11 cellular contexts compared by ENCODE assay signal in genomic region chr5:133321833-133322420, GRCh38.
DNase-seq lines count a peak whose midpoint lies in the region; ATAC-seq, FAIRE-seq and TF ChIP-seq lines count a peak whose summit lies in the region.
"Had no signal": no experiment of that assay in that cellular context is flagged by ENCODE, and none has a peak within 500 bp of the region (broad histone marks: within the 10 kb centered on the region; RNA-seq: fewer than 3 reads in every experiment).

No MANE protein-coding gene starts in this region.

- RAD21 ChIA-PET in GM12878 (lab: Charles Lee; ENCODE audit: unreplicated experiment) = interaction anchor here (1.0 to 1.1 kb wide), 2 partner anchors 80 to 81 kb away, joined by 4 to 5 read pairs; no protein-coding TSS in a partner anchor

- peak overlapping the region in 1 of 2 donors; percentile 54 for H3K4me3 Mint-ChIP-seq in stimulated activated naive B cell treated with anti-CD40 and anti-IgM and Interleukin-4, amounts not matched to agents 10 μg/mL and 1 μg/mL and 100 μg/mL, for 72 hours

- H3K36me3 Mint-ChIP-seq in stimulated activated naive B cell treated with anti-CD40 and anti-IgM and Interleukin-4, amounts not matched to agents 10 μg/mL and 1 μg/mL and 100 μg/mL, for 72 hours = peaks cover 2 to 5% of the 10 kb centered on the region in 2 donors

- no peak overlapping the region; the same call in 1 of the 2 replicates for H3K9ac ChIP-seq in GM12878 (ENCODE audit: control insufficient read depth, insufficient read depth, low read length)

- peaks cover 0 to 2% of the 10 kb centered on the region in 2 donors for H3K9me3 Mint-ChIP-seq in stimulated activated naive B cell treated with anti-CD40 and anti-IgM and Interleukin-4, amounts not matched to agents 10 μg/mL and 1 μg/mL and 100 μg/mL, for 72 hours

- SMC1A ChIA-PET in GM12878 (lab: Charles Lee; ENCODE audit: uncharacterized antibody, unreplicated experiment) = interaction anchor here (1.5 to 2.4 kb wide), 3 partner anchors 9 to 211 kb away, joined by 3 to 10 read pairs (median 4); no protein-coding TSS in a partner anchor

- peaks cover 43 to 49% of the 10 kb centered on the region in 2 donors for H3K4me1 Mint-ChIP-seq in stimulated activated naive B cell treated with anti-CD40 and anti-IgM and Interleukin-4, amounts not matched to agents 10 μg/mL and 1 μg/mL and 100 μg/mL, for 72 hours

- ATAC-seq in HG02870 (IDR thresholded peaks at IDR 0.05; ENCODE audit: unreplicated experiment) (peak; percentile 59), GM12878 (peak; percentile 86)
- peak; percentile 86 to 87 for ATAC-seq in stimulated activated naive B cell treated with anti-CD40 and anti-IgM and Interleukin-4, amounts not matched to agents 10 μg/mL and 1 μg/mL and 100 μg/mL, for 72 hours (replicated peaks)

- H3K27ac Mint-ChIP-seq in stimulated activated naive B cell treated with anti-CD40 and anti-IgM and Interleukin-4, amounts not matched to agents 10 μg/mL and 1 μg/mL and 100 μg/mL, for 72 hours = peak overlapping the region; percentile 91

- H3K4me2 ChIP-seq in GM12878 (ENCODE audit: control insufficient read depth, insufficient read depth) = peak overlapping the region; percentile 61

- 3% methylated on average over 6 of the region's 6 CpGs for WGBS in GM12878 (ENCODE audit: insufficient coverage, insufficient replicate concordance, low lambda C conversion rate, missing lambda C conversion rate)

- peak overlapping the region; percentile 14; the same call in 1 of the 2 replicates for H2AFZ ChIP-seq in GM12878 (ENCODE audit: control insufficient read depth, low read depth, low read length)

- no TSS peak for BruUV-seq in GM12878 (replicated peaks; lab: Mats Ljungman, UMichigan)

- no peak for TF ChIP-seq RAD21 in GM12878 (IDR thresholded peaks at IDR 0.05; ENCODE audit: insufficient read depth, low read depth, low read length)

- no peaks in the 10 kb centered on the region for H3K27me3 Mint-ChIP-seq in stimulated activated naive B cell treated with anti-CD40 and anti-IgM and Interleukin-4, amounts not matched to agents 10 μg/mL and 1 μg/mL and 100 μg/mL, for 72 hours

- CTCF ChIA-PET in GM12878 (lab: Yijun Ruan, JAX) = interaction anchor here (0.9 to 1.5 kb wide), 3 partner anchors 102 to 500 kb away, joined by 3 read pairs; no protein-coding TSS in a partner anchor

- TF ChIP-seq CTCF in GM12878 (IDR thresholded peaks at IDR 0.05 in 2 of 3, conservative IDR thresholded peaks at IDR 0.05 in 1 of 3; ENCODE audit: control insufficient read depth in 2 of 3, extremely low read depth in 1 of 3, insufficient read depth in 1 of 3, low read depth in 3 of 3, low read length in 3 of 3) (no peak), uterus (IDR thresholded peaks at IDR 0.05) (no peak)

- POLR2A ChIA-PET in GM12878 (lab: Charles Lee) = interaction anchor here (0.6 kb wide), 1 partner anchor 81 kb away, joined by 3 read pairs; no protein-coding TSS in a partner anchor

- in situ Hi-C loops in GM12878 (cut with MboI) = no loop called here

- H3K79me2 ChIP-seq in GM12878 (ENCODE audit: control insufficient read depth, insufficient read depth, low read length) = no peaks in the 10 kb centered on the region

- FAIRE-seq in GM12878 (lab: Jason Lieb, UNC) = peak; percentile 93
- FAIRE-seq: colon had no signal

- peak; percentile 42 for DNase-seq in activated naive CD4-positive, alpha-beta T cell treated with Interleukin-2 at 50 U/mL for 16 hours
- DNase-seq in activated naive CD4-positive, alpha-beta T cell (lab: John Stamatoyannopoulos, UW) = no peak
- DNase-seq in GM12878 (ENCODE audit: low read depth, low spot score) (peak; percentile 79), uterus (no peak), D341Med (ENCODE audit: low spot score) (no peak), NCI-H82 (lab: John Stamatoyannopoulos, UW) (no peak)
- DNase-seq in stimulated activated naive B cell treated with anti-CD40 and anti-IgM and Interleukin-4, amounts not matched to agents 10 μg/mL and 1 μg/mL and 100 μg/mL, for 72 hours = peak; percentile 84
- DNase-seq: left ventricle myocardium inferior, NCI-H1092 treated with DMSO at 0.1 percent for 48 hours had no signal

- no peak overlapping the region for H3K4me3 ChIP-seq in GM12878
- H3K4me3 ChIP-seq in uterus = no peak overlapping the region
- H3K4me3 ChIP-seq: left ventricle myocardium inferior had no signal

- TF ChIP-seq POLR2A in GM12878 (IDR thresholded peaks at IDR 0.05; ENCODE audit: low read depth, low read length) = no peak
- no peak for TF ChIP-seq POLR2A in uterus (IDR thresholded peaks at IDR 0.05)

- H3K9me3 ChIP-seq in GM12878 (replicated peaks; ENCODE audit: control insufficient read depth, insufficient read depth, low read length) (no peaks in the 10 kb centered on the region), uterus (no peaks in the 10 kb centered on the region)
- H3K9me3 ChIP-seq: left ventricle myocardium inferior had no signal

- H3K27me3 ChIP-seq in GM12878 (replicated peaks in 1 of 2; ENCODE audit: control insufficient read depth in 2 of 2, insufficient read depth in 2 of 2, low read length in 1 of 2) (no peaks in the 10 kb centered on the region), uterus (no peaks in the 10 kb centered on the region)

- intact Hi-C loops in GM12878 (cut with micrococcal nuclease; ENCODE audit: unreplicated experiment) = no loop called here
- intact Hi-C loops in uterus (cut with DNase I; ENCODE audit: low total_unique reads) = no loop called here

- peak in 1 of 2 experiments; percentile 84; a peak in 3 of 4 replicates for TF ChIP-seq EP300 in GM12878 (IDR thresholded peaks at IDR 0.05; ENCODE audit: borderline replicate concordance in 1 of 2, control insufficient read depth in 1 of 2, low read depth in 2 of 2, low read length in 2 of 2)

- peaks cover 34% of the 10 kb centered on the region for H3K4me1 ChIP-seq in GM12878 (ENCODE audit: control insufficient read depth, insufficient read depth, low read length)
- H3K4me1 ChIP-seq in uterus = no peaks in the 10 kb centered on the region

- H3K36me3 ChIP-seq in GM12878 (ENCODE audit: control insufficient read depth in 2 of 2, insufficient read depth in 2 of 2, low read length in 1 of 2) (no peaks in the 10 kb centered on the region), uterus (no peaks in the 10 kb centered on the region)
- H3K36me3 ChIP-seq: left ventricle myocardium inferior had no signal

- H4K20me1 ChIP-seq in GM12878 (ENCODE audit: control insufficient read depth, insufficient read depth) = no peaks in the 10 kb centered on the region

- H3K27ac ChIP-seq in GM12878 (ENCODE audit: control insufficient read depth, insufficient read depth) = peak overlapping the region; percentile 63
- H3K27ac ChIP-seq in uterus = no peak overlapping the region
- H3K27ac ChIP-seq: left ventricle myocardium inferior had no signal

TF ChIP-seq in GM12878, 131 proteins besides CTCF, POLR2A, EP300 and RAD21 (continues in another document):
- TF ChIP-seq CREM (IDR thresholded peaks at IDR 0.05; ENCODE audit: low read depth) (peak; percentile 53; the same call in 1 of the 2 replicates), ESRRA (IDR thresholded peaks at IDR 0.05; ENCODE audit: low read length) (no peak), IKZF2 (IDR thresholded peaks at IDR 0.05) (peak; percentile 8 to 89), SRF (IDR thresholded peaks at IDR 0.05; ENCODE audit: low read depth in 2 of 2, low read length in 2 of 2) (0 out of 4 replicates have a peak, but pooled peaks of 1 of the 2 experiments have one; percentile 5), FOXK2 (IDR thresholded peaks at IDR 0.05) (no peak), GATAD2B (conservative IDR thresholded peaks at IDR 0.05; ENCODE audit: low read depth) (peak; percentile 15), MEF2B (IDR thresholded peaks at IDR 0.05; ENCODE audit: partially characterized antibody, poor library complexity, severe bottlenecking) (peak; percentile 32), STAT1 (conservative IDR thresholded peaks at IDR 0.05) (no peak), ZNF622 (IDR thresholded peaks at IDR 0.05) (no peak), MYC (IDR thresholded peaks at IDR 0.05; ENCODE audit: insufficient read depth, insufficient read length, insufficient replicate concordance, low read length, severe bottlenecking) (no peak), YY1 (IDR thresholded peaks at IDR 0.05; ENCODE audit: low read depth, low read length) (no peak), PKNOX1 (IDR thresholded peaks at IDR 0.05) (0 out of 2 replicates have a peak, but pooled peaks have one; percentile 5), SP1 (IDR thresholded peaks at IDR 0.05; ENCODE audit: low read depth, low read length) (peak; percentile 65), ZBED1 (IDR thresholded peaks at IDR 0.05; ENCODE audit: borderline replicate concordance) (peak; percentile 23; the same call in 1 of the 2 replicates), MTA2 (IDR thresholded peaks at IDR 0.05; ENCODE audit: low read depth) (peak; percentile 69), ZBTB33 (IDR thresholded peaks at IDR 0.05) (no peak), RAD51 (IDR thresholded peaks at IDR 0.05) (no peak), KDM1A (IDR thresholded peaks at IDR 0.05; ENCODE audit: borderline replicate concordance) (no peak)

Comparison
In these comparisons a context has a peak if more than half of its experiments do, and no peak if none do; other contexts are left out.
1. DNase-seq: peak in activated naive CD4-positive, alpha-beta T cell treated with Interleukin-2 at 50 U/mL for 16 hours (single experiment), GM12878 (single experiment) and stimulated activated naive B cell treated with anti-CD40 and anti-IgM and Interleukin-4, amounts not matched to agents 10 μg/mL and 1 μg/mL and 100 μg/mL, for 72 hours (single experiment); none in activated naive CD4-positive, alpha-beta T cell (0 of 4), uterus (0 of 2), D341Med (single experiment) and NCI-H82 (single experiment).
2. Peak in every context shown above with its lines, with median percentiles within 50 percentile points of each other: ATAC-seq.